ENCODE assay signal across 10 cellular contexts in genomic region chr14:22383515-22384166, GRCh38.
A peak's percentile ranks its signal among the peaks of the same experiment; 100 is the strongest.
DNase-seq lines count a peak whose midpoint lies in the region; ATAC-seq, FAIRE-seq and TF ChIP-seq lines count a peak whose summit lies in the region.
"Had no signal": no experiment of that assay in that cellular context is flagged by ENCODE, and none has a peak within 500 bp of the region (broad histone marks: within the 10 kb centered on the region; RNA-seq: fewer than 3 reads in every experiment).

No MANE protein-coding gene starts in this region.

- TF ChIP-seq POLR2A in GM12878 (IDR thresholded peaks at IDR 0.05; ENCODE audit: low read depth, low read length) = peak; percentile 54; the same call in 1 of the 2 replicates

- no peak for TF ChIP-seq CTCF in GM10248 (IDR thresholded peaks at IDR 0.05; ENCODE audit: control extremely low read depth, extremely low read depth, low read depth, missing control alignments)
- TF ChIP-seq CTCF in GM12878 (IDR thresholded peaks at IDR 0.05 in 2 of 3, conservative IDR thresholded peaks at IDR 0.05 in 1 of 3; ENCODE audit: control insufficient read depth in 2 of 3, extremely low read depth in 1 of 3, insufficient read depth in 1 of 3, low read depth in 3 of 3, low read length in 3 of 3) = no peak
- TF ChIP-seq CTCF in D721Med (IDR thresholded peaks at IDR 0.05; ENCODE audit: insufficient read depth, missing control alignments) = no peak

- peak overlapping the region; percentile 39 for H3K4me2 ChIP-seq in GM12878 (ENCODE audit: control insufficient read depth, insufficient read depth)

- no peaks in the 10 kb centered on the region for H3K79me2 ChIP-seq in GM12878 (ENCODE audit: control insufficient read depth, insufficient read depth, low read length)

- SMC1A ChIA-PET in GM12878 (lab: Charles Lee; ENCODE audit: uncharacterized antibody, unreplicated experiment) = interaction anchor here (1.0 to 22.6 kb wide), 25 partner anchors 9 to 383 kb away, joined by 3 to 912 read pairs (median 9); partner anchors contain the start of genes DAD1 and OXA1L

- peak overlapping the region; percentile 49 for H2AFZ ChIP-seq in GM12878 (ENCODE audit: control insufficient read depth, low read depth, low read length)

- no peaks in the 10 kb centered on the region for H3K36me3 ChIP-seq in GM12878 (ENCODE audit: control insufficient read depth in 2 of 2, insufficient read depth in 2 of 2, low read length in 1 of 2)
- H3K36me3 ChIP-seq: vagina had no signal

- BruUV-seq in GM12878 (replicated peaks; lab: Mats Ljungman, UMichigan) = no TSS peak

- peaks cover 53% of the 10 kb centered on the region for H3K4me1 ChIP-seq in GM12878 (ENCODE audit: control insufficient read depth, insufficient read depth, low read length)
- H3K4me1 ChIP-seq: vagina had no signal

- POLR2A ChIA-PET in GM10248 (lab: Yijun Ruan, JAX) (interaction anchor here (1.2 kb wide), 1 partner anchor 9 kb away, joined by 3 read pairs; no protein-coding TSS in a partner anchor), GM12878 (lab: Charles Lee) (interaction anchor here (0.6 to 6.0 kb wide), 17 partner anchors 51 to 202 kb away, joined by 3 to 73 read pairs (median 10); no protein-coding TSS in a partner anchor)

- in situ Hi-C loops in GM12878 (cut with MboI) = loop anchor here (5.0 to 10.0 kb wide), 3 partner anchors 66 to 471 kb away; no protein-coding TSS in a partner anchor

- H3K27ac ChIP-seq in GM12878 (ENCODE audit: control insufficient read depth, insufficient read depth) = peak overlapping the region; percentile 70
- H3K27ac ChIP-seq: vagina had no signal

- no peaks in the 10 kb centered on the region for H3K27me3 ChIP-seq in GM12878 (replicated peaks in 1 of 2; ENCODE audit: control insufficient read depth in 2 of 2, insufficient read depth in 2 of 2, low read length in 1 of 2)
- H3K27me3 ChIP-seq: vagina had no signal

- peak overlapping the region; percentile 11; the same call in 1 of the 2 replicates for H3K4me3 ChIP-seq in GM12878
- H3K4me3 ChIP-seq: vagina had no signal

- peak; percentile 34 for ATAC-seq in GM19043 (IDR thresholded peaks at IDR 0.05; ENCODE audit: low read depth, unreplicated experiment)
- ATAC-seq in HG03039 (IDR thresholded peaks at IDR 0.05; ENCODE audit: unreplicated experiment) = peak; percentile 37
- ATAC-seq in GM12878 = peak; percentile 69

- 0% methylated on average over 8 of the region's 8 CpGs for WGBS in GM12878 (ENCODE audit: insufficient coverage, insufficient replicate concordance, low lambda C conversion rate, missing lambda C conversion rate)

- RAD21 ChIA-PET in GM12878 (lab: Charles Lee; ENCODE audit: unreplicated experiment) = interaction anchor here (0.7 to 7.8 kb wide), 29 partner anchors 9 to 215 kb away, joined by 3 to 272 read pairs (median 6); partner anchors contain the start of gene ABHD4

- H3K9ac ChIP-seq in GM12878 (ENCODE audit: control insufficient read depth, insufficient read depth, low read length) = peak overlapping the region; percentile 21

- FAIRE-seq in GM12878 (lab: Jason Lieb, UNC) = peak; percentile 85
- no peak for FAIRE-seq in D721Med (lab: Jason Lieb, UNC)

- H4K20me1 ChIP-seq in GM12878 (ENCODE audit: control insufficient read depth, insufficient read depth) = no peaks in the 10 kb centered on the region

- TF ChIP-seq RAD21 in GM12878 (IDR thresholded peaks at IDR 0.05; ENCODE audit: insufficient read depth, low read depth, low read length) = no peak

- no peaks in the 10 kb centered on the region for H3K9me3 ChIP-seq in GM12878 (replicated peaks; ENCODE audit: control insufficient read depth, insufficient read depth, low read length)
- H3K9me3 ChIP-seq: vagina had no signal

- peak in 1 of 2 experiments; percentile 62; a peak in 3 of 4 replicates for TF ChIP-seq EP300 in GM12878 (IDR thresholded peaks at IDR 0.05; ENCODE audit: borderline replicate concordance in 1 of 2, control insufficient read depth in 1 of 2, low read depth in 2 of 2, low read length in 2 of 2)

- CTCF ChIA-PET in GM10248 (lab: Yijun Ruan, JAX) (interaction anchor here (1.1 to 7.8 kb wide), 20 partner anchors 8 to 603 kb away, joined by 3 to 140 read pairs (median 5); partner anchors contain the start of gene DAD1), GM12878 (lab: Yijun Ruan, JAX) (interaction anchor here (0.7 to 7.8 kb wide), 25 partner anchors 9 to 535 kb away, joined by 3 to 142 read pairs (median 7); no protein-coding TSS in a partner anchor)

- DNase-seq in GM10248 (ENCODE audit: extremely low spot score) = peak; percentile 64
- DNase-seq in GM12878 (ENCODE audit: low read depth, low spot score) = peak; percentile 82
- no peak for DNase-seq in D721Med (ENCODE audit: insufficient read length, low spot score)
- no peak for DNase-seq in NCI-H2171 treated with DMSO at 0.1 percent for 48 hours (lab: John Stamatoyannopoulos, UW)
- no peak for DNase-seq in dermis blood vessel endothelial cell
- DNase-seq in SW480 (ENCODE audit: low spot score) = no peak
- DNase-seq: NCI-H2081 had no signal

- intact Hi-C loops in GM12878 (cut with micrococcal nuclease; ENCODE audit: unreplicated experiment) = loop anchor here (10.0 kb wide), 1 partner anchor 601 kb away; the partner anchor contains the start of gene AJUBA

TF ChIP-seq in GM12878, 131 proteins besides CTCF, POLR2A, EP300 and RAD21 (continues in another document):
- TF ChIP-seq PBX3 (IDR thresholded peaks at IDR 0.05; ENCODE audit: insufficient replicate concordance, low read depth, low read length) (no peak), CBX5 (IDR thresholded peaks at IDR 0.05; ENCODE audit: low read depth) (no peak), NRF1 (conservative IDR thresholded peaks at IDR 0.05; ENCODE audit: low read depth, low read length) (no peak), DPF2 (IDR thresholded peaks at IDR 0.05) (peak; percentile 78; the same call in 1 of the 2 replicates), SMARCA5 (IDR thresholded peaks at IDR 0.05) (no peak; the same call in 1 of the 2 replicates), CEBPZ (IDR thresholded peaks at IDR 0.05; ENCODE audit: low read depth, low read length) (no peak), SUZ12 (IDR thresholded peaks at IDR 0.05; ENCODE audit: unreplicated experiment) (no peak), IRF4 (IDR thresholded peaks at IDR 0.05; ENCODE audit: low read depth, low read length) (peak; percentile 8; the same call in 1 of the 2 replicates), PML (IDR thresholded peaks at IDR 0.05; ENCODE audit: low read length) (peak; percentile 95)
- TF ChIP-seq, protein P1, sequence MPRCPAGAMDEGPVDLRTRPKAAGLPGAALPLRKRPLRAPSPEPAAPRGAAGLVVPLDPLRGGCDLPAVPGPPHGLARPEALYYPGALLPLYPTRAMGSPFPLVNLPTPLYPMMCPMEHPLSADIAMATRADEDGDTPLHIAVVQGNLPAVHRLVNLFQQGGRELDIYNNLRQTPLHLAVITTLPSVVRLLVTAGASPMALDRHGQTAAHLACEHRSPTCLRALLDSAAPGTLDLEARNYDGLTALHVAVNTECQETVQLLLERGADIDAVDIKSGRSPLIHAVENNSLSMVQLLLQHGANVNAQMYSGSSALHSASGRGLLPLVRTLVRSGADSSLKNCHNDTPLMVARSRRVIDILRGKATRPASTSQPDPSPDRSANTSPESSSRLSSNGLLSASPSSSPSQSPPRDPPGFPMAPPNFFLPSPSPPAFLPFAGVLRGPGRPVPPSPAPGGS (IDR thresholded peaks at IDR 0.05; ENCODE audit: borderline replicate concordance, insufficient read depth, low read depth, low read length, poor library complexity, severe bottlenecking) = peak; percentile 90

Comparison
In these comparisons a context has a peak if more than half of its experiments do, and no peak if none do; other contexts are left out.
1. DNase-seq: peak in GM10248 (single experiment) and GM12878 (single experiment); none in D721Med (single experiment), NCI-H2171 treated with DMSO at 0.1 percent for 48 hours (single experiment), dermis blood vessel endothelial cell (single experiment) and SW480 (single experiment).
2. Peak in every context shown above with its lines, with median percentiles within 50 percentile points of each other: ATAC-seq.